Comparison of ENCODE assay signal across 8 cellular contexts in the genomic region with DNA sequence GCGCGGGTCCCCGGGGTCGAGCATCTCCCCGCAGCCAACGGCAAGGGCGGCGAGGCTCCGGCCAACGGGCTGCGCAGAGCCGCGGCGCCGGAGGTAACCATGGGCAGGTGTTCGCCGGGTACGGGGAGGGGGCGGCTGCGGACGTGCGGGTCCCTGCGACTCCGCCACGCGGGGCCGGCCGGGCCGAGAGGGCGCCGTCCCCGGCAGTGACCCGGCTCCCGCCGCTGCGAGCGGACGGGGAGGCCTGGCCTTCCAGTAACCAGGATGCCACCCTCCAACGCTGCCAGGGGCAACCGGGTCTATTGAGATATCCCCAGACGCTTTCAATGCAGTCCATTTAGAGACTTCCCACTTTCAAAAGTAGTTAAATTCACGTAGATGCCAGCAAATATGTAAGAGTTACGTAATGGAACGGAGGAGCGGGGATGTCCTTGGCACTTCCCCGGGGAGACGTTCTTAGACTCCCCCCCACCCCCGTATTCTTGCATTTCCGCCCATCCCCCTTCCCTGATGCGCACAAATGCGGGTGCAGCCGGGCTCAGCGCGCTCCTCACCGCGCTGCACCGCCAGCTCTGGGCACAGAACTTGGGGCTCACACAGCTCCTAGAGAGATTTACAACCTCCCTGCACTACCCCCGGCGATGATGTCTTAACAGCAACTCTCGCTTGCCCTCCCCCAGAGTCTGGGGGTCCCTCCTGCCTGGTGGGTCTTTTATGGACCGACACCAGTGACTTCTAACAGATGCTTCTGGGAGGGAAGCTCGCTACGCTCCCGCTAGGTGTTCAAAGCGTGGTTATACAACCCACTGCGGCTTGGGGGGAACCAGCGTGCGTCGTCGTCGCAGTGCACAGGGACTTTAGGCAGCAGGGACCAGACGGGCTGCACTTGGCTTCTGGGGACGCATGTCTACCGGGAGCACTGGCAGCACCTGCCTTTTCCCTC. TPM values are rescaled to one million over a fixed set of nuclear protein-coding genes. Genes with fewer than 3 reads are reported as not detected.
DNase-seq lines count a peak whose midpoint lies in the region; ATAC-seq and TF ChIP-seq lines count a peak whose summit lies in the region.

No MANE protein-coding gene starts in this region.

- TF ChIP-seq CTCF in left ventricle myocardium inferior (IDR thresholded peaks at IDR 0.05; ENCODE audit: borderline replicate concordance), result no peak
- no peak for TF ChIP-seq CTCF in sigmoid colon (IDR thresholded peaks at IDR 0.05)

- TF ChIP-seq POLR2A in sigmoid colon (IDR thresholded peaks at IDR 0.05), result no peak

- TF ChIP-seq EP300 in sigmoid colon (IDR thresholded peaks at IDR 0.05), result no peak

- H3K36me3 ChIP-seq in left ventricle myocardium inferior, result no peaks in the 10 kb centered on the region
- H3K36me3 ChIP-seq in sigmoid colon, result no peaks in the 10 kb centered on the region

- H3K4me3 ChIP-seq in left ventricle myocardium inferior, result peak overlapping the region; percentile 79
- H3K4me3 ChIP-seq in sigmoid colon, result peak overlapping the region in 3 of 4 donors; percentile 37 to 53 (median 48)

- ATAC-seq in GM19397 (IDR thresholded peaks at IDR 0.05; ENCODE audit: unreplicated experiment), result peak; percentile 16

- WGBS in sigmoid colon, 2 donors, result 2 to 5% methylated on average over 74 of the region's 74 CpGs

- H3K4me1 ChIP-seq in left ventricle myocardium inferior, result peaks cover 19% of the 10 kb centered on the region
- peaks cover 0 to 18% (median 15%) of the 10 kb centered on the region in 4 donors for H3K4me1 ChIP-seq in sigmoid colon

- DNase-seq in CD1c-positive myeloid dendritic cell (ENCODE audit: extremely low spot score) (peak; percentile 50), LoVo (ENCODE audit: low spot score) (peak; percentile 29), left ventricle myocardium inferior (peak; percentile 28), sigmoid colon (no peak), islet precursor cell (no peak), NCI-H82 (lab: John Stamatoyannopoulos, UW) (no peak)
- peak; percentile 3 for DNase-seq in activated effector memory CD4-positive, alpha-beta T cell treated with Interleukin-2 at 50 U/mL for 16 hours

- H3K27ac ChIP-seq in left ventricle myocardium inferior (replicated peaks), result peak overlapping the region; percentile 61
- H3K27ac ChIP-seq in sigmoid colon, result peak overlapping the region in 1 of 4 donors; percentile 16

- H3K9me3 ChIP-seq in left ventricle myocardium inferior (replicated peaks) (no peaks in the 10 kb centered on the region), sigmoid colon (no peaks in the 10 kb centered on the region)

- intact Hi-C loops in left ventricle myocardium inferior (cut with micrococcal nuclease) (no loop called here), sigmoid colon (cut with DNase I) (no loop called here)

- H3K27me3 ChIP-seq in left ventricle myocardium inferior (ENCODE audit: low read depth), result peaks cover 36% of the 10 kb centered on the region
- H3K27me3 ChIP-seq in sigmoid colon, result peaks cover 17 to 56% (median 42%) of the 10 kb centered on the region in 3 donors

RNA-seq across cellular contexts. Expression of gene SGPP2, which starts 0.7 kb away (rescaled TPM):
- total RNA-seq in left ventricle myocardium inferior (2.3 TPM), sigmoid colon (1 to 10 TPM in 3 of 4 donors, under 1 TPM in 1; 0.49 to 1.1 (median 1.1) TPM)
- 10 to 100 TPM in 1 of 3 donors, 1 to 10 TPM in 2; 6.0 to 25.1 (median 6.0) TPM for polyA plus RNA-seq in sigmoid colon

Comparison
In these comparisons a context has a peak if more than half of its experiments do, and no peak if none do; other contexts are left out.
1. DNase-seq: peak in CD1c-positive myeloid dendritic cell (single experiment), LoVo (single experiment), activated effector memory CD4-positive, alpha-beta T cell treated with Interleukin-2 at 50 U/mL for 16 hours (single experiment) and left ventricle myocardium inferior (single experiment); none in sigmoid colon (single experiment), islet precursor cell (single experiment) and NCI-H82 (single experiment).